In the genomic region with DNA sequence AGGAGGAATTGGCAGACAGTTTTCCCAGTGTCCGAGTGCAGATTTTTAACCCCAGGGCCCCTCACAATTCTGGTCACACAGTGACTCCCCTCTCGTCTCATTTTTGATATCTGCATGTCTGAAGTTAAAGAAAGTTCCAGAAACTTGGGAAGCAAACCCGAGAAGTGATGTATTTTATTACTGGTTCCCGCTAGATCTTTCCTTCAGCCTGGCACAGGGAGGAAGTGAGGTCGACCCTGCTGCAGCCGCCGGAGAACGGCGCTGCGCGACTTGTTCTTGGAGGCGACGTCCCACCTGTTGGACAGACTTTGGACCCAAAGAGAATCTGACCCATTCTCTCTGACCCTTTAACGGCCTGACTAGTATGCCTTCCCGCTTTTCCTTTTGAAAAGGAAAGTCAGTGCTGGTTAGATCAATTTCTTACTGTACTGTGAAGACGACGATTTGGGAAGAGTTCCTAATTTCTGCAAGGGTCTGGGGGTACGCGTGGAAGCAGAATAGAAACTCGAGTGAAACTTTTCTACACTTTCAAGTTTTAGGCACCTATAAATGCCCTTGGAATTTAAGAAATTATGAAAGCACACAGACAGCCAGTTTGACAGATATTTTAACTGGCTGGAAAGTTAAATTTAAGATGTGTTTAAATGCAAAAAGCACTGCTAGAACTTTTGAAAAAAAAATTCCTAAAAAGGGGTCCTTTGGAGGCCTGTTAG, we compare ENCODE assay signal across 8 cellular contexts. TPM values are rescaled to one million over a fixed set of nuclear protein-coding genes. Genes with fewer than 3 reads are reported as not detected.
DNase-seq lines count a peak whose midpoint lies in the region; ATAC-seq and TF ChIP-seq lines count a peak whose summit lies in the region.

No MANE protein-coding gene starts in this region.

- peak overlapping the region; percentile 73 to 95 (median 90) for H3K27ac ChIP-seq in tibial nerve

- H3K4me1 Mint-ChIP-seq in T-helper 1 cell treated with Interleukin-12 subunit alpha and Interleukin-12 subunit beta and Interleukin-4 antibody, amounts not matched to agents 30 μg/mL and 1 μg/mL, for 36 hours (ENCODE audit: low read depth), result peaks cover 61% of the 10 kb centered on the region
- H3K4me1 Mint-ChIP-seq in effector memory CD8-positive, alpha-beta T cell (ENCODE audit: low read depth in 2 of 2), result peaks cover 44 to 62% of the 10 kb centered on the region in 2 donors

- DNase-seq in NCI-H1694 treated with DMSO at 0.1 percent for 48 hours (lab: John Stamatoyannopoulos, UW), result peak; percentile 15
- no peak for DNase-seq in NCI-H1694 (lab: John Stamatoyannopoulos, UW)
- peak; percentile 45 for DNase-seq in HuH-7 (ENCODE audit: low spot score)
- no peak for DNase-seq in effector memory CD8-positive, alpha-beta T cell
- DNase-seq in midbrain (lab: John Stamatoyannopoulos, UW), result peak; percentile 49
- DNase-seq in tibial nerve (ENCODE audit: low spot score in 2 of 2), result no peak

- WGBS in tibial nerve, 2 donors, result 2% methylated on average over 20 of the region's 20 CpGs

- peak overlapping the region; percentile 60 to 83 (median 74) for H3K4me3 ChIP-seq in tibial nerve

- H3K27me3 ChIP-seq in tibial nerve, result no peaks in the 10 kb centered on the region

- H3K36me3 ChIP-seq in tibial nerve, result peaks cover 0 to 4% (median 0%) of the 10 kb centered on the region in 3 donors

- TF ChIP-seq POLR2A in tibial nerve (IDR thresholded peaks at IDR 0.05), result no peak

- ATAC-seq in effector memory CD8-positive, alpha-beta T cell (replicated peaks), result no peak
- ATAC-seq in HG03520 (IDR thresholded peaks at IDR 0.05; ENCODE audit: unreplicated experiment), result no peak

- H3K9me3 ChIP-seq in tibial nerve, result no peaks in the 10 kb centered on the region

- peak overlapping the region; percentile 93 for H3K4me3 Mint-ChIP-seq in T-helper 1 cell treated with Interleukin-12 subunit alpha and Interleukin-12 subunit beta and Interleukin-4 antibody, amounts not matched to agents 30 μg/mL and 1 μg/mL, for 36 hours
- H3K4me3 Mint-ChIP-seq in effector memory CD8-positive, alpha-beta T cell, result peak overlapping the region; percentile 87 to 96

- H3K27ac Mint-ChIP-seq in T-helper 1 cell treated with Interleukin-12 subunit alpha and Interleukin-12 subunit beta and Interleukin-4 antibody, amounts not matched to agents 30 μg/mL and 1 μg/mL, for 36 hours, result peak overlapping the region; percentile 94
- H3K27ac Mint-ChIP-seq in effector memory CD8-positive, alpha-beta T cell, result peak overlapping the region; percentile 94 to 97

- peaks cover 3 to 56% (median 21%) of the 10 kb centered on the region in 4 donors for H3K4me1 ChIP-seq in tibial nerve

- TF ChIP-seq CTCF in tibial nerve (IDR thresholded peaks at IDR 0.05), result no peak

- H3K27me3 Mint-ChIP-seq in T-helper 1 cell treated with Interleukin-12 subunit alpha and Interleukin-12 subunit beta and Interleukin-4 antibody, amounts not matched to agents 30 μg/mL and 1 μg/mL, for 36 hours (ENCODE audit: low read depth), result no peaks in the 10 kb centered on the region
- no peaks in the 10 kb centered on the region for H3K27me3 Mint-ChIP-seq in effector memory CD8-positive, alpha-beta T cell

- no peaks in the 10 kb centered on the region for H3K9me3 Mint-ChIP-seq in T-helper 1 cell treated with Interleukin-12 subunit alpha and Interleukin-12 subunit beta and Interleukin-4 antibody, amounts not matched to agents 30 μg/mL and 1 μg/mL, for 36 hours
- no peaks in the 10 kb centered on the region for H3K9me3 Mint-ChIP-seq in effector memory CD8-positive, alpha-beta T cell

- H3K36me3 Mint-ChIP-seq in T-helper 1 cell treated with Interleukin-12 subunit alpha and Interleukin-12 subunit beta and Interleukin-4 antibody, amounts not matched to agents 30 μg/mL and 1 μg/mL, for 36 hours (ENCODE audit: low read depth), result peaks cover 36% of the 10 kb centered on the region
- H3K36me3 Mint-ChIP-seq in effector memory CD8-positive, alpha-beta T cell (ENCODE audit: insufficient read depth), result peaks cover 19% of the 10 kb centered on the region

- TF ChIP-seq EP300 in tibial nerve (IDR thresholded peaks at IDR 0.05), result peak in 1 of 2 donors; percentile 17

RNA-seq across cellular contexts. Expression of a gene that starts 0.7 kb away (rescaled TPM):
- total RNA-seq in tibial nerve, result 10 to 100 TPM; 37.7 to 59.2 (median 43.1) TPM

Comparison
In these comparisons a context has a peak if more than half of its experiments do, and no peak if none do; other contexts are left out.
1. DNase-seq: peak in NCI-H1694 treated with DMSO at 0.1 percent for 48 hours (single experiment), HuH-7 (single experiment) and midbrain (single experiment); none in NCI-H1694 (single experiment), effector memory CD8-positive, alpha-beta T cell (0 of 3) and tibial nerve (0 of 2).